In genomic region chr20:57469418-57470211, GRCh38 we compare ENCODE assay signal across 1 cellular context.
TF ChIP-seq lines count a peak whose summit lies in the region.

No MANE protein-coding gene starts in this region.

TF ChIP-seq in GM23338, 12 proteins besides CTCF, POLR2A, EP300 and RAD21 (continued from another document):
- TF ChIP-seq ZNF462 (CRISPR knock-in tag; IDR thresholded peaks at IDR 0.05) (no peak), CREB1 (CRISPR knock-in tag; IDR thresholded peaks at IDR 0.05; ENCODE audit: low read depth) (no peak), EZH2 (IDR thresholded peaks at IDR 0.05; ENCODE audit: low read depth, unreplicated experiment) (no peak), ETS1 (IDR thresholded peaks at IDR 0.05) (no peak), EZH2phosphoT487 (IDR thresholded peaks at IDR 0.05; ENCODE audit: unreplicated experiment) (no peak), POLR2AphosphoS5 (IDR thresholded peaks at IDR 0.05; ENCODE audit: low read depth) (no peak), NANOG (IDR thresholded peaks at IDR 0.05; ENCODE audit: borderline replicate concordance) (no peak), REST (IDR thresholded peaks at IDR 0.05; ENCODE audit: unreplicated experiment) (no peak), STAT1 (IDR thresholded peaks at IDR 0.05; ENCODE audit: unreplicated experiment) (no peak), JUNB (IDR thresholded peaks at IDR 0.05; ENCODE audit: unreplicated experiment) (no peak)
